8 cellular contexts compared by ENCODE assay signal in genomic region chr1:25797939-25798338, GRCh38. TPM values are rescaled to one million over a fixed set of nuclear protein-coding genes. Genes with fewer than 3 reads are reported as not detected.
DNase-seq lines count a peak whose midpoint lies in the region; ATAC-seq and TF ChIP-seq lines count a peak whose summit lies in the region.

No MANE protein-coding gene starts in this region.

- H3K79me2 ChIP-seq in SK-N-SH (ENCODE audit: insufficient read depth): peaks cover 20% of the 10 kb centered on the region; the same call in 1 of the 2 replicates

- WGBS in SK-N-SH (ENCODE audit: low lambda C conversion rate): 91% methylated on average over 7 of the region's 8 CpGs
- WGBS in ovary, 3 donors: 72 to 99% (median 79%) methylated on average over 5 to 8 of the region's 8 CpGs

- 0 out of 2 replicates have a peak, but pooled peaks have one; percentile 5 for TF ChIP-seq RAD21 in SK-N-SH (IDR thresholded peaks at IDR 0.05; ENCODE audit: low read length)

- TF ChIP-seq CTCF in SK-N-SH (IDR thresholded peaks at IDR 0.05) (peak; percentile 48), fibroblast of mammary gland (conservative IDR thresholded peaks at IDR 0.05; ENCODE audit: control insufficient read depth, insufficient read depth, low read depth, low read length) (peak; percentile 52), ovary (IDR thresholded peaks at IDR 0.05) (no peak)

- intact Hi-C loops in ovary (cut with DNase I): loop anchor here (1.0 to 10.0 kb wide), 7 partner anchors 53 to 1386 kb away; partner anchors contain the start of gene STPG1 (in 1 of the 4)

- no peak overlapping the region for H2AFZ ChIP-seq in SK-N-SH (ENCODE audit: low read depth)

- no peak for TF ChIP-seq EP300 in SK-N-SH (IDR thresholded peaks at IDR 0.05; ENCODE audit: borderline replicate concordance in 1 of 2, low read depth in 1 of 2, low read length in 1 of 2)
- no peak for TF ChIP-seq EP300 in ovary (IDR thresholded peaks at IDR 0.05)

- no peak for TF ChIP-seq POLR2A in ovary (IDR thresholded peaks at IDR 0.05)

- CTCF ChIA-PET in SK-N-SH (lab: Yijun Ruan, JAX): interaction anchor here (0.6 to 3.6 kb wide), 14 partner anchors 11 to 225 kb away, joined by 3 to 26 read pairs (median 5); partner anchors contain the start of gene MAN1C1

- H3K27me3 ChIP-seq in SK-N-SH (ENCODE audit: insufficient read depth): no peaks in the 10 kb centered on the region
- no peaks in the 10 kb centered on the region for H3K27me3 ChIP-seq in ovary

- H3K9me2 ChIP-seq in SK-N-SH: no peaks in the 10 kb centered on the region

- H3K9ac ChIP-seq in SK-N-SH: no peak overlapping the region

- DNase-seq in SKM-1 treated with dmso at 0.1 percent for 144 hours (lab: John Stamatoyannopoulos, UW; ENCODE audit: unreplicated experiment): peak; percentile 30
- no peak for DNase-seq in SKM-1 (lab: John Stamatoyannopoulos, UW; ENCODE audit: unreplicated experiment)
- DNase-seq in SK-N-SH: peak; percentile 48
- DNase-seq in fibroblast of mammary gland (ENCODE audit: low read depth): peak; percentile 32
- peak; percentile 66 for DNase-seq in stimulated activated naive CD8-positive, alpha-beta T cell treated with anti-CD3 and anti-CD28 coated beads, Interleukin-15, Interleukin-2, amounts not matched to agents 100 U/mL and 50 U/mL, for 24 hours
- no peak for DNase-seq in NOMO-1 treated with DMSO at 0.1 percent for 48 hours (lab: John Stamatoyannopoulos, UW; ENCODE audit: unreplicated experiment)
- DNase-seq in ovary: no peak

- H3K9me3 ChIP-seq in SK-N-SH: no peaks in the 10 kb centered on the region
- no peaks in the 10 kb centered on the region for H3K9me3 ChIP-seq in ovary

- no peak overlapping the region for H3K4me2 ChIP-seq in SK-N-SH

- H3K36me3 ChIP-seq in SK-N-SH (replicated peaks in 1 of 2; ENCODE audit: control insufficient read depth in 1 of 2, insufficient read depth in 2 of 2, low read length in 1 of 2) (no peaks in the 10 kb centered on the region), ovary (no peaks in the 10 kb centered on the region)

- H3K4me3 ChIP-seq in SK-N-SH (ENCODE audit: low read depth in 2 of 2, low read length in 1 of 2) (no peak overlapping the region; a peak in 1 of 4 replicates), fibroblast of mammary gland (ENCODE audit: control insufficient read depth, low read depth, low read length) (no peak overlapping the region), ovary (no peak overlapping the region)

- H3K27ac ChIP-seq in SK-N-SH (ENCODE audit: low read depth in 2 of 2, low read length in 1 of 2) (no peak overlapping the region), ovary (no peak overlapping the region)

- no peaks in the 10 kb centered on the region for H4K20me1 ChIP-seq in SK-N-SH (ENCODE audit: insufficient read depth)

- peaks cover 5% of the 10 kb centered on the region for H3F3A ChIP-seq in SK-N-SH (replicated peaks; ENCODE audit: insufficient read depth)

- POLR2A ChIA-PET in SK-N-SH (lab: Yijun Ruan, JAX): no interaction called here

- ATAC-seq in stimulated activated naive CD8-positive, alpha-beta T cell treated with anti-CD3 and anti-CD28 coated beads, Interleukin-15, Interleukin-2, amounts not matched to agents 100 U/mL and 50 U/mL, for 24 hours: no peak
- no peak for ATAC-seq in GM18511 (IDR thresholded peaks at IDR 0.05; ENCODE audit: unreplicated experiment)

- H3K4me1 ChIP-seq in SK-N-SH (ENCODE audit: control insufficient read depth in 1 of 2, insufficient read depth in 2 of 2, low read depth in 1 of 2, low read length in 1 of 2): peaks cover 0 to 31% of the 10 kb centered on the region in 2 experiments; a peak in 3 of 4 replicates
- H3K4me1 ChIP-seq in ovary (ENCODE audit: insufficient read depth): peaks cover 5% of the 10 kb centered on the region

TF ChIP-seq in SK-N-SH, 30 proteins besides CTCF, POLR2A, EP300 and RAD21:
- TF ChIP-seq SMC3 (IDR thresholded peaks at IDR 0.05; ENCODE audit: low read depth, low read length) (peak; percentile 24), YY1 (IDR thresholded peaks at IDR 0.05; ENCODE audit: low read depth) (no peak), FOSL2 (IDR thresholded peaks at IDR 0.05; ENCODE audit: borderline replicate concordance, low read depth) (no peak), GATA2 (CRISPR knock-in tag; IDR thresholded peaks at IDR 0.05) (no peak), MAX (IDR thresholded peaks at IDR 0.05; ENCODE audit: low read depth) (no peak)
TF ChIP-seq in SK-N-SH: peak in this region for 1.

RNA-seq across cellular contexts. Expression of gene SELENON, which starts 2.1 kb away (rescaled TPM):
- polyA plus RNA-seq in SK-N-SH (2012; rRNA removed): 32.7 and 56.2 TPM in 2 replicates
- 42.6 and 69.9 TPM in 2 replicates for polyA plus RNA-seq in SK-N-SH (2012; cell fraction: cytosol; rRNA removed)
- 38.4 and 59.7 TPM in 2 replicates for polyA plus RNA-seq in SK-N-SH (2012; cell fraction: nucleus; rRNA removed)
- total RNA-seq in ovary: 100 to 1,000 TPM in 1 of 7 donors, 10 to 100 TPM in 6; 13.9 to 139 (median 69.2) TPM
- polyA plus RNA-seq in ovary: 10 to 100 TPM; 45.7 to 51.9 TPM

RNA-seq across cellular contexts. Expression of gene MTFR1L, which starts 21.8 kb away (rescaled TPM):
- polyA plus RNA-seq in SK-N-SH (2012; rRNA removed): 53.6 and 61.2 TPM in 2 replicates
- polyA plus RNA-seq in SK-N-SH (2012; cell fraction: cytosol; rRNA removed): 32.7 and 39.0 TPM in 2 replicates
- polyA plus RNA-seq in SK-N-SH (2012; cell fraction: nucleus; rRNA removed): 205 and 223 TPM in 2 replicates
- 100 to 1,000 TPM in 2 of 7 donors, 10 to 100 TPM in 5; 55.5 to 113 (median 97.4) TPM for total RNA-seq in ovary
- polyA plus RNA-seq in ovary: 10 to 100 TPM; 73.0 to 97.1 TPM

Comparison
In these comparisons a context has a peak if more than half of its experiments do, and no peak if none do; other contexts are left out.
1. DNase-seq: peak in SKM-1 treated with dmso at 0.1 percent for 144 hours (single experiment), SK-N-SH (single experiment), fibroblast of mammary gland (single experiment) and stimulated activated naive CD8-positive, alpha-beta T cell treated with anti-CD3 and anti-CD28 coated beads, Interleukin-15, Interleukin-2, amounts not matched to agents 100 U/mL and 50 U/mL, for 24 hours (single experiment); none in SKM-1 (single experiment), NOMO-1 treated with DMSO at 0.1 percent for 48 hours (single experiment) and ovary (0 of 5).
2. CTCF ChIP-seq: peak in SK-N-SH (single experiment) and fibroblast of mammary gland (single experiment); none in ovary (0 of 3).